ENCODE assay signal across 1 cellular context in the genomic region with DNA sequence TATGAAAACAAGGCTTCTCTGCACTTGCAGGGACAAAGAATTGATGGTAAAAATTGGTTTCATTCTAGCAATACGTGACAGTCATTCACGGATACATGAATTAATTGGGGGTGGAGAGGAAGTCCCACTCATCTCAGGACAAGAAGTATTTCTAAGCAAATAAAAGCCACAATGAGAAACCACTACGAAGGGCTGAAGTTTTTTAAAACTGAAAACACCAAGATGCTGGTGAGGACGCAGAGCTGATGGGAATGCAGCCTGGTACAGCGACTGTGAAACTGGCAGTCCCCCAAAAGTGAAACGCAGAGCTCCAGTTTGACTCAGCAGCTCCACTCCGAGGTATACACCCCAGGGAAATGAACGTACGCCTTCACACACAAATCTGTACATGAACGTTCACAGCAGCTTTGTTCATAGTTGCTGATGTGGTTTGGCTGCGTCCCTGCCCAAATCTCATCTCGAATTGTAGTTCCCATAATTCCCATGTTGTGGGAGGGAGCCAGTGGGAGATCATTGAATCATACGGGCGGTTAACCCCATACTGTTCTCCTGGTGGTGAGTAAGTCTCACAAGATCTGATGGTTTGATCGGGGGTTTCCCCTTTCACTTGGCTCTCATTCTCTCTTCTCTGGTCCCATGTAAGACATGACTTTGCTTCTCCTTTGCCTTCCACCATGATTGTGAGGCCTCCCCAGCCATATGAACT.
TF ChIP-seq lines count a peak whose summit lies in the region.

No MANE protein-coding gene starts in this region.

TF ChIP-seq in K562, 482 proteins besides CTCF, POLR2A, EP300 and RAD21 (continued from another document):
- TF ChIP-seq, protein P1, sequence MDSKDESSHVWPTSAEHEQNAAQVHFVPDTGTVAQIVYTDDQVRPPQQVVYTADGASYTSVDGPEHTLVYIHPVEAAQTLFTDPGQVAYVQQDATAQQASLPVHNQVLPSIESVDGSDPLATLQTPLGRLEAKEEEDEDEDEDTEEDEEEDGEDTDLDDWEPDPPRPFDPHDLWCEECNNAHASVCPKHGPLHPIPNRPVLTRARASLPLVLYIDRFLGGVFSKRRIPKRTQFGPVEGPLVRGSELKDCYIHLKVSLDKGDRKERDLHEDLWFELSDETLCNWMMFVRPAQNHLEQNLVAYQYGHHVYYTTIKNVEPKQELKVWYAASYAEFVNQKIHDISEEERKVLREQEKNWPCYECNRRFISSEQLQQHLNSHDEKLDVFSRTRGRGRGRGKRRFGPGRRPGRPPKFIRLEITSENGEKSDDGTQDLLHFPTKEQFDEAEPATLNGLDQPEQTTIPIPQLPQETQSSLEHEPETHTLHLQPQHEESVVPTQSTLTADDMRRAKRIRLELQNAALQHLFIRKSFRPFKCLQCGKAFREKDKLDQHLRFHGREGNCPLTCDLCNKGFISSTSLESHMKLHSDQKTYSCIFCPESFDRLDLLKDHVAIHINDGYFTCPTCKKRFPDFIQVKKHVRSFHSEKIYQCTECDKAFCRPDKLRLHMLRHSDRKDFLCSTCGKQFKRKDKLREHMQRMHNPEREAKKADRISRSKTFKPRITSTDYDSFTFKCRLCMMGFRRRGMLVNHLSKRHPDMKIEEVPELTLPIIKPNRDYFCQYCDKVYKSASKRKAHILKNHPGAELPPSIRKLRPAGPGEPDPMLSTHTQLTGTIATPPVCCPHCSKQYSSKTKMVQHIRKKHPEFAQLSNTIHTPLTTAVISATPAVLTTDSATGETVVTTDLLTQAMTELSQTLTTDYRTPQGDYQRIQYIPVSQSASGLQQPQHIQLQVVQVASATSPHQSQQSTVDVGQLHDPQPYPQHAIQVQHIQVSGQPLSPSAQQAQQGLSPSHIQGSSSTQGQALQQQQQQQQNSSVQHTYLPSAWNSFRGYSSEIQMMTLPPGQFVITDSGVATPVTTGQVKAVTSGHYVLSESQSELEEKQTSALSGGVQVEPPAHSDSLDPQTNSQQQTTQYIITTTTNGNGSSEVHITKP (IDR thresholded peaks at IDR 0.05; ENCODE audit: partially characterized antibody) = peak; percentile 74
- TF ChIP-seq, protein P2, sequence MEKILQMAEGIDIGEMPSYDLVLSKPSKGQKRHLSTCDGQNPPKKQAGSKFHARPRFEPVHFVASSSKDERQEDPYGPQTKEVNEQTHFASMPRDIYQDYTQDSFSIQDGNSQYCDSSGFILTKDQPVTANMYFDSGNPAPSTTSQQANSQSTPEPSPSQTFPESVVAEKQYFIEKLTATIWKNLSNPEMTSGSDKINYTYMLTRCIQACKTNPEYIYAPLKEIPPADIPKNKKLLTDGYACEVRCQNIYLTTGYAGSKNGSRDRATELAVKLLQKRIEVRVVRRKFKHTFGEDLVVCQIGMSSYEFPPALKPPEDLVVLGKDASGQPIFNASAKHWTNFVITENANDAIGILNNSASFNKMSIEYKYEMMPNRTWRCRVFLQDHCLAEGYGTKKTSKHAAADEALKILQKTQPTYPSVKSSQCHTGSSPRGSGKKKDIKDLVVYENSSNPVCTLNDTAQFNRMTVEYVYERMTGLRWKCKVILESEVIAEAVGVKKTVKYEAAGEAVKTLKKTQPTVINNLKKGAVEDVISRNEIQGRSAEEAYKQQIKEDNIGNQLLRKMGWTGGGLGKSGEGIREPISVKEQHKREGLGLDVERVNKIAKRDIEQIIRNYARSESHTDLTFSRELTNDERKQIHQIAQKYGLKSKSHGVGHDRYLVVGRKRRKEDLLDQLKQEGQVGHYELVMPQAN (IDR thresholded peaks at IDR 0.05; ENCODE audit: borderline replicate concordance) = no peak
- TF ChIP-seq NFATC3 (IDR thresholded peaks at IDR 0.05) (no peak), EP400 (IDR thresholded peaks at IDR 0.05) (0 out of 2 replicates have a peak, but pooled peaks have one; percentile 14), ARID1B (IDR thresholded peaks at IDR 0.05) (peak; percentile 45), ATF1 (CRISPR knock-in tag; IDR thresholded peaks at IDR 0.05) (no peak), ATF1 (tag; IDR thresholded peaks at IDR 0.05) (0 out of 2 replicates have a peak, but pooled peaks have one; percentile 17), MAFK (IDR thresholded peaks at IDR 0.05; ENCODE audit: low read length) (peak; percentile 32; the same call in 1 of the 2 replicates), FOXK2 (conservative IDR thresholded peaks at IDR 0.05 in 1 of 2, IDR thresholded peaks at IDR 0.05 in 1 of 2; ENCODE audit: low read depth in 2 of 2) (peak in 1 of 2 experiments; percentile 57; a peak in 1 of 4 replicates), TRIM24 (IDR thresholded peaks at IDR 0.05) (peak in 1 of 2 experiments; percentile 17; a peak in 1 of 4 replicates), SOX6 (IDR thresholded peaks at IDR 0.05) (peak; percentile 47; the same call in 1 of the 2 replicates), MTA3 (IDR thresholded peaks at IDR 0.05; ENCODE audit: borderline replicate concordance) (peak; percentile 26; the same call in 1 of the 2 replicates), FOXA3 (CRISPR knock-in tag; conservative IDR thresholded peaks at IDR 0.05 in 1 of 2, IDR thresholded peaks at IDR 0.05 in 1 of 2) (peak in 1 of 2 experiments; percentile 38; a peak in 1 of 4 replicates), SMARCE1 (IDR thresholded peaks at IDR 0.05) (peak; percentile 67; the same call in 1 of the 2 replicates), FOSL1 (tag; conservative IDR thresholded peaks at IDR 0.05) (peak; percentile 88), POLR2AphosphoS2 (IDR thresholded peaks at IDR 0.05; ENCODE audit: low read length) (peak; percentile 32; the same call in 1 of the 2 replicates), DPF2 (IDR thresholded peaks at IDR 0.05) (peak; percentile 34; the same call in 1 of the 2 replicates), NBN (IDR thresholded peaks at IDR 0.05; ENCODE audit: low read depth) (peak; percentile 42; the same call in 1 of the 2 replicates), JUN (IDR thresholded peaks at IDR 0.05; ENCODE audit: borderline replicate concordance, low read depth, low read length) (peak; percentile 50; the same call in 1 of the 2 replicates), JUN (CRISPR knock-in tag; IDR thresholded peaks at IDR 0.05; ENCODE audit: borderline replicate concordance) (no peak), GABPA (tag; conservative IDR thresholded peaks at IDR 0.05; ENCODE audit: low read depth) (no peak), ZNF143 (CRISPR knock-in tag; IDR thresholded peaks at IDR 0.05) (peak; percentile 39; the same call in 1 of the 2 replicates), NRF1 (conservative IDR thresholded peaks at IDR 0.05 in 1 of 2, IDR thresholded peaks at IDR 0.05 in 1 of 2) (peak in 1 of 2 experiments; percentile 28; a peak in 1 of 4 replicates), ZNF24 (IDR thresholded peaks at IDR 0.05) (0 out of 2 replicates have a peak, but pooled peaks have one; percentile 41), JUND (IDR thresholded peaks at IDR 0.05; ENCODE audit: borderline replicate concordance, low read depth, low read length) (peak; percentile 73), JUND (tag; IDR thresholded peaks at IDR 0.05; ENCODE audit: borderline replicate concordance, low read depth, low read length) (peak; percentile 69; the same call in 1 of the 3 replicates), SIX5 (IDR thresholded peaks at IDR 0.05; ENCODE audit: borderline replicate concordance in 1 of 2, insufficient read depth in 1 of 2, low read depth in 1 of 2, low read length in 2 of 2) (no peak), ZNF224 (CRISPR knock-in tag; IDR thresholded peaks at IDR 0.05) (no peak), EHMT2 (IDR thresholded peaks at IDR 0.05) (peak; percentile 75; the same call in 1 of the 2 replicates), CXXC5 (CRISPR knock-in tag; IDR thresholded peaks at IDR 0.05) (peak; percentile 17; the same call in 1 of the 2 replicates), ARNT (IDR thresholded peaks at IDR 0.05) (0 out of 4 replicates have a peak, but pooled peaks of 1 of the 2 experiments have one; percentile 50)
- TF ChIP-seq, protein P3, sequence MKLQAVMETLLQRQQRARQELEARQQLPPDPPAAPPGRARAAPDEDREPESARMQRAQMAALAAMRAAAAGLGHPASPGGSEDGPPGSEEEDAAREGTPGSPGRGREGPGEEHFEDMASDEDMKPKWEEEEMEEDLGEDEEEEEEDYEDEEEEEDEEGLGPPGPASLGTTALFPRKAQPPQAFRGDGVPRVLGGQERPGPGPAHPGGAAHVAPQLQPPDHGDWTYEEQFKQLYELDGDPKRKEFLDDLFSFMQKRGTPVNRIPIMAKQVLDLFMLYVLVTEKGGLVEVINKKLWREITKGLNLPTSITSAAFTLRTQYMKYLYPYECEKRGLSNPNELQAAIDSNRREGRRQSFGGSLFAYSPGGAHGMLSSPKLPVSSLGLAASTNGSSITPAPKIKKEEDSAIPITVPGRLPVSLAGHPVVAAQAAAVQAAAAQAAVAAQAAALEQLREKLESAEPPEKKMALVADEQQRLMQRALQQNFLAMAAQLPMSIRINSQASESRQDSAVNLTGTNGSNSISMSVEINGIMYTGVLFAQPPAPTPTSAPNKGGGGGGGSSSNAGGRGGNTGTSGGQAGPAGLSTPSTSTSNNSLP (IDR thresholded peaks at IDR 0.05; ENCODE audit: borderline replicate concordance, low read depth, low read length) = peak; percentile 43; the same call in 1 of the 2 replicates
- TF ChIP-seq, protein P4, sequence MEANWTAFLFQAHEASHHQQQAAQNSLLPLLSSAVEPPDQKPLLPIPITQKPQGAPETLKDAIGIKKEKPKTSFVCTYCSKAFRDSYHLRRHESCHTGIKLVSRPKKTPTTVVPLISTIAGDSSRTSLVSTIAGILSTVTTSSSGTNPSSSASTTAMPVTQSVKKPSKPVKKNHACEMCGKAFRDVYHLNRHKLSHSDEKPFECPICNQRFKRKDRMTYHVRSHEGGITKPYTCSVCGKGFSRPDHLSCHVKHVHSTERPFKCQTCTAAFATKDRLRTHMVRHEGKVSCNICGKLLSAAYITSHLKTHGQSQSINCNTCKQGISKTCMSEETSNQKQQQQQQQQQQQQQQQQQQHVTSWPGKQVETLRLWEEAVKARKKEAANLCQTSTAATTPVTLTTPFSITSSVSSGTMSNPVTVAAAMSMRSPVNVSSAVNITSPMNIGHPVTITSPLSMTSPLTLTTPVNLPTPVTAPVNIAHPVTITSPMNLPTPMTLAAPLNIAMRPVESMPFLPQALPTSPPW (CRISPR knock-in tag; IDR thresholded peaks at IDR 0.05) = peak; percentile 25; the same call in 1 of the 2 replicates
- TF ChIP-seq, protein P5, sequence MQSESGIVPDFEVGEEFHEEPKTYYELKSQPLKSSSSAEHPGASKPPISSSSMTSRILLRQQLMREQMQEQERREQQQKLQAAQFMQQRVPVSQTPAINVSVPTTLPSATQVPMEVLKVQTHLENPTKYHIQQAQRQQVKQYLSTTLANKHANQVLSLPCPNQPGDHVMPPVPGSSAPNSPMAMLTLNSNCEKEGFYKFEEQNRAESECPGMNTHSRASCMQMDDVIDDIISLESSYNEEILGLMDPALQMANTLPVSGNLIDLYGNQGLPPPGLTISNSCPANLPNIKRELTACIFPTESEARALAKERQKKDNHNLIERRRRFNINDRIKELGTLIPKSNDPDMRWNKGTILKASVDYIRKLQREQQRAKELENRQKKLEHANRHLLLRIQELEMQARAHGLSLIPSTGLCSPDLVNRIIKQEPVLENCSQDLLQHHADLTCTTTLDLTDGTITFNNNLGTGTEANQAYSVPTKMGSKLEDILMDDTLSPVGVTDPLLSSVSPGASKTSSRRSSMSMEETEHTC (IDR thresholded peaks at IDR 0.05) = peak; percentile 29; the same call in 1 of the 2 replicates
- TF ChIP-seq, protein P6, sequence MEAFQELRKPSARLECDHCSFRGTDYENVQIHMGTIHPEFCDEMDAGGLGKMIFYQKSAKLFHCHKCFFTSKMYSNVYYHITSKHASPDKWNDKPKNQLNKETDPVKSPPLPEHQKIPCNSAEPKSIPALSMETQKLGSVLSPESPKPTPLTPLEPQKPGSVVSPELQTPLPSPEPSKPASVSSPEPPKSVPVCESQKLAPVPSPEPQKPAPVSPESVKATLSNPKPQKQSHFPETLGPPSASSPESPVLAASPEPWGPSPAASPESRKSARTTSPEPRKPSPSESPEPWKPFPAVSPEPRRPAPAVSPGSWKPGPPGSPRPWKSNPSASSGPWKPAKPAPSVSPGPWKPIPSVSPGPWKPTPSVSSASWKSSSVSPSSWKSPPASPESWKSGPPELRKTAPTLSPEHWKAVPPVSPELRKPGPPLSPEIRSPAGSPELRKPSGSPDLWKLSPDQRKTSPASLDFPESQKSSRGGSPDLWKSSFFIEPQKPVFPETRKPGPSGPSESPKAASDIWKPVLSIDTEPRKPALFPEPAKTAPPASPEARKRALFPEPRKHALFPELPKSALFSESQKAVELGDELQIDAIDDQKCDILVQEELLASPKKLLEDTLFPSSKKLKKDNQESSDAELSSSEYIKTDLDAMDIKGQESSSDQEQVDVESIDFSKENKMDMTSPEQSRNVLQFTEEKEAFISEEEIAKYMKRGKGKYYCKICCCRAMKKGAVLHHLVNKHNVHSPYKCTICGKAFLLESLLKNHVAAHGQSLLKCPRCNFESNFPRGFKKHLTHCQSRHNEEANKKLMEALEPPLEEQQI (IDR thresholded peaks at IDR 0.05) = peak; percentile 60; the same call in 1 of the 2 replicates
- TF ChIP-seq, protein P7, sequence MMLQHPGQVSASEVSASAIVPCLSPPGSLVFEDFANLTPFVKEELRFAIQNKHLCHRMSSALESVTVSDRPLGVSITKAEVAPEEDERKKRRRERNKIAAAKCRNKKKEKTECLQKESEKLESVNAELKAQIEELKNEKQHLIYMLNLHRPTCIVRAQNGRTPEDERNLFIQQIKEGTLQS (IDR thresholded peaks at IDR 0.05) = peak; percentile 76; the same call in 1 of the 2 replicates
- TF ChIP-seq, protein P7 (CRISPR knock-in tag; conservative IDR thresholded peaks at IDR 0.05) = no peak
